ENCODE assay signal across 1 cellular context in genomic region chr7:54949514-54949913, GRCh38.
DNase-seq lines count a peak whose midpoint lies in the region; ATAC-seq, FAIRE-seq and TF ChIP-seq lines count a peak whose summit lies in the region.
"Not testable (repeated sequence)": the region's sequence is repeated elsewhere in the genome, so short reads cannot be mapped to it uniquely, and the experiment has no call there.

No MANE protein-coding gene starts in this region.

- H3K36me3 ChIP-seq in HepG2 (replicated peaks in 1 of 2; ENCODE audit: control insufficient read depth in 1 of 2, insufficient read depth in 2 of 2, low read length in 2 of 2), result not testable (repeated sequence)

- not testable (repeated sequence) for TF ChIP-seq CTCF in HepG2 (CRISPR knock-in tag; IDR thresholded peaks at IDR 0.05)

- DNase-seq in HepG2 (ENCODE audit: low spot score), result not testable (repeated sequence)

- not testable (repeated sequence) for TF ChIP-seq EP300 in HepG2 (IDR thresholded peaks at IDR 0.05; ENCODE audit: low read depth in 2 of 2, low read length in 2 of 2); HepG2 (CRISPR knock-in tag; IDR thresholded peaks at IDR 0.05; ENCODE audit: borderline replicate concordance)

- H3K9me3 ChIP-seq in HepG2 (ENCODE audit: low read length), result not testable (repeated sequence)

- CTCF ChIA-PET in HepG2 (lab: Yijun Ruan, JAX; ENCODE audit: low intra/inter-chr PET ratio, low total read pairs), result not testable (repeated sequence)

- in situ Hi-C loops in HepG2 (cut with HindIII; ENCODE audit: extremely low pct_ligation_motif_present, low pct_unique_long_range_greater_than_20kb), result not testable (repeated sequence)

- not testable (repeated sequence) for BruUV-seq in HepG2 (replicated peaks; lab: Mats Ljungman, UMichigan)

- POLR2A ChIA-PET in HepG2 (lab: Yijun Ruan, JAX), result not testable (repeated sequence)

- not testable (repeated sequence) for ATAC-seq in HepG2

- H3K79me2 ChIP-seq in HepG2 (ENCODE audit: insufficient read depth, low read length), result not testable (repeated sequence)

- intact Hi-C loops in HepG2 (cut with micrococcal nuclease; ENCODE audit: unreplicated experiment), result not testable (repeated sequence)

- not testable (repeated sequence) for FAIRE-seq in HepG2 (lab: Jason Lieb, UNC)

- TF ChIP-seq RAD21 in HepG2 (CRISPR knock-in tag; IDR thresholded peaks at IDR 0.05), result not testable (repeated sequence)

- 7% methylated on average over 1 of the region's 1 CpG for WGBS in HepG2 (ENCODE audit: low lambda C conversion rate)

- H3K9ac ChIP-seq in HepG2 (ENCODE audit: insufficient read depth, low read depth, low read length), result not testable (repeated sequence)

- not testable (repeated sequence) for H3K4me2 ChIP-seq in HepG2 (ENCODE audit: low read depth, low read length)

- H3K27ac ChIP-seq in HepG2 (ENCODE audit: extremely low read length, insufficient read depth, low read length), result not testable (repeated sequence)

- not testable (repeated sequence) for H2AFZ ChIP-seq in HepG2 (ENCODE audit: low read length)

- H3K4me3 ChIP-seq in HepG2 (replicated peaks in 1 of 3; ENCODE audit: insufficient read depth in 1 of 3, low read depth in 2 of 3, low read length in 3 of 3), result not testable (repeated sequence)

- not testable (repeated sequence) for H4K20me1 ChIP-seq in HepG2 (ENCODE audit: insufficient read depth, low read length)

- not testable (repeated sequence) for TF ChIP-seq POLR2A in HepG2 (IDR thresholded peaks at IDR 0.05; ENCODE audit: insufficient read depth in 1 of 2, low read depth in 2 of 2, low read length in 2 of 2)

- H3K4me1 ChIP-seq in HepG2 (ENCODE audit: insufficient read depth, low read length), result not testable (repeated sequence)

- H3K27me3 ChIP-seq in HepG2 (ENCODE audit: control insufficient read depth in 1 of 2, insufficient read depth in 2 of 2, low read length in 2 of 2), result not testable (repeated sequence)

TF ChIP-seq in HepG2, 621 proteins besides CTCF, POLR2A, EP300 and RAD21:
- TF ChIP-seq CREB1 (IDR thresholded peaks at IDR 0.05), result peak; percentile 53
- TF ChIP-seq CREB1, ATF7 (CRISPR knock-in tag; IDR thresholded peaks at IDR 0.05): not testable (repeated sequence)
- peak; percentile 78 for TF ChIP-seq ATF7 (IDR thresholded peaks at IDR 0.05)
